ENCODE assay signal across 12 cellular contexts in genomic region chr1:11720033-11720376, GRCh38. TPM values are rescaled to one million over a fixed set of nuclear protein-coding genes. Genes with fewer than 3 reads are reported as not detected.
DNase-seq lines count a peak whose midpoint lies in the region; ATAC-seq and TF ChIP-seq lines count a peak whose summit lies in the region.
"Had no signal": no experiment of that assay in that cellular context is flagged by ENCODE, and none has a peak within 500 bp of the region (broad histone marks: within the 10 kb centered on the region; RNA-seq: fewer than 3 reads in every experiment).

No MANE protein-coding gene starts in this region.

- H3K27ac ChIP-seq in RWPE1: no peak overlapping the region
- no peak overlapping the region for H3K27ac ChIP-seq in smooth muscle cell (ENCODE audit: low read depth)
- no peak overlapping the region for H3K27ac ChIP-seq in brain microvascular endothelial cell

- no peaks in the 10 kb centered on the region for H3K4me1 ChIP-seq in smooth muscle cell (ENCODE audit: low read depth)

- H3F3A ChIP-seq in smooth muscle cell (ENCODE audit: low read depth): no peaks in the 10 kb centered on the region

- TF ChIP-seq CTCF in RWPE1 (conservative IDR thresholded peaks at IDR 0.05; ENCODE audit: low read depth): peak; percentile 60
- TF ChIP-seq CTCF in smooth muscle cell (IDR thresholded peaks at IDR 0.05; ENCODE audit: borderline replicate concordance, insufficient read depth, poor library complexity, severe bottlenecking): no peak
- TF ChIP-seq CTCF in brain microvascular endothelial cell (IDR thresholded peaks at IDR 0.05; ENCODE audit: low read depth, low read length, missing control alignments): no peak

- H3K27me3 ChIP-seq in smooth muscle cell (ENCODE audit: low read depth) (no peaks in the 10 kb centered on the region), brain microvascular endothelial cell (replicated peaks) (no peaks in the 10 kb centered on the region)

- POLR2A ChIA-PET in activated CD4-positive, alpha-beta T cell treated with anti-CD3 and anti-CD28 coated beads, Interleukin-2, amount 10 ng/mL, durations not matched to agents 7 days and 5 days (lab: Charles Lee): interaction anchor here (0.8 to 2.0 kb wide), 2 partner anchors 11 to 56 kb away, joined by 6 to 12 read pairs; partner anchors contain the start of gene FBXO6
- POLR2A ChIA-PET in RWPE1 (lab: Yijun Ruan, JAX; ENCODE audit: low non-redundant PET): no interaction called here

- DNase-seq in activated CD4-positive, alpha-beta T cell treated with anti-CD3 and anti-CD28 coated beads, Interleukin-2, amount 10 ng/mL, durations not matched to agents 7 days and 5 days: no peak
- DNase-seq in activated CD4-positive, alpha-beta T cell treated with anti-CD3 and anti-CD28 coated beads for 4 hours: no peak
- DNase-seq in RWPE1 (ENCODE audit: low spot score): no peak
- DNase-seq in ecto neural progenitor cell (ENCODE audit: low spot score): peak; percentile 38
- DNase-seq in smooth muscle cell (lab: John Stamatoyannopoulos, UW; ENCODE audit: unreplicated experiment): no peak
- DNase-seq in brain microvascular endothelial cell: no peak
- DNase-seq in dermis blood vessel endothelial cell: no peak

- H3K9ac ChIP-seq in smooth muscle cell (ENCODE audit: low read depth): no peak overlapping the region

- WGBS in smooth muscle cell (ENCODE audit: low lambda C conversion rate): 83% methylated on average over 12 of the region's 12 CpGs

- no peaks in the 10 kb centered on the region for H4K20me1 ChIP-seq in smooth muscle cell (ENCODE audit: low read depth)

- H3K36me3 Mint-ChIP-seq in activated CD4-positive, alpha-beta T cell treated with anti-CD3 and anti-CD28 coated beads, Interleukin-2, amount 10 ng/mL, durations not matched to agents 7 days and 5 days (ENCODE audit: low read depth): no peaks in the 10 kb centered on the region
- H3K36me3 Mint-ChIP-seq: activated naive CD4-positive, alpha-beta T cell treated with anti-CD3 and anti-CD28 coated beads, Interleukin-2, amount 50 U/mL, for 72 hours had no signal

- H3K27me3 Mint-ChIP-seq in activated CD4-positive, alpha-beta T cell treated with anti-CD3 and anti-CD28 coated beads, Interleukin-2, amount 10 ng/mL, durations not matched to agents 7 days and 5 days: no peaks in the 10 kb centered on the region

- H3K27ac Mint-ChIP-seq in activated CD4-positive, alpha-beta T cell treated with anti-CD3 and anti-CD28 coated beads, Interleukin-2, amount 10 ng/mL, durations not matched to agents 7 days and 5 days: peak overlapping the region; percentile 90

- no peak overlapping the region for H2AFZ ChIP-seq in smooth muscle cell (ENCODE audit: low read depth)

- H3K4me2 ChIP-seq in smooth muscle cell: peak overlapping the region; percentile 40

- peaks cover 22% of the 10 kb centered on the region for H3K4me1 Mint-ChIP-seq in activated CD4-positive, alpha-beta T cell treated with anti-CD3 and anti-CD28 coated beads, Interleukin-2, amount 10 ng/mL, durations not matched to agents 7 days and 5 days

- H3K4me3 Mint-ChIP-seq in activated CD4-positive, alpha-beta T cell treated with anti-CD3 and anti-CD28 coated beads, Interleukin-2, amount 10 ng/mL, durations not matched to agents 7 days and 5 days: peak overlapping the region; percentile 74

- CTCF ChIA-PET in activated CD4-positive, alpha-beta T cell treated with anti-CD3 and anti-CD28 coated beads, Interleukin-2, amount 10 ng/mL, durations not matched to agents 7 days and 5 days (lab: Charles Lee): interaction anchor here (0.5 to 3.7 kb wide), 26 partner anchors 9 to 1300 kb away, joined by 3 to 20 read pairs (median 6); partner anchors contain the start of genes AGTRAP, CLCN6, FBXO2 and FBXO44
- CTCF ChIA-PET in RWPE1 (lab: Yijun Ruan, JAX): interaction anchor here (0.5 to 2.6 kb wide), 14 partner anchors 13 to 685 kb away, joined by 3 to 21 read pairs (median 3); partner anchors contain the start of genes AGTRAP and FBXO6

- no peak for ATAC-seq in HG03469 (IDR thresholded peaks at IDR 0.05; ENCODE audit: unreplicated experiment)

- H3K36me3 ChIP-seq in smooth muscle cell (ENCODE audit: low read depth) (no peaks in the 10 kb centered on the region), brain microvascular endothelial cell (replicated peaks) (no peaks in the 10 kb centered on the region)
- H3K36me3 ChIP-seq: HAP-1, suprapubic skin had no signal

- H3K9me3 ChIP-seq in smooth muscle cell (replicated peaks; ENCODE audit: low read depth): no peaks in the 10 kb centered on the region
- H3K9me3 ChIP-seq: HAP-1, suprapubic skin had no signal

- in situ Hi-C loops in brain microvascular endothelial cell (cut with HindIII; ENCODE audit: low pct_ligation_motif_present, low sequenced_read_pairs): no loop called here

- H3K79me2 ChIP-seq in smooth muscle cell (ENCODE audit: low read depth): no peaks in the 10 kb centered on the region

- no peaks in the 10 kb centered on the region for H3K9me3 Mint-ChIP-seq in activated CD4-positive, alpha-beta T cell treated with anti-CD3 and anti-CD28 coated beads, Interleukin-2, amount 10 ng/mL, durations not matched to agents 7 days and 5 days
- H3K9me3 Mint-ChIP-seq: activated naive CD4-positive, alpha-beta T cell treated with anti-CD3 and anti-CD28 coated beads, Interleukin-2, amount 50 U/mL, for 72 hours had no signal

- H3K4me3 ChIP-seq in smooth muscle cell: no peak overlapping the region
- H3K4me3 ChIP-seq in brain microvascular endothelial cell (ENCODE audit: low read depth, low read length): no peak overlapping the region

RNA-seq across cellular contexts. Expression of gene AGTRAP, which starts 15.9 kb away (rescaled TPM):
- total RNA-seq in activated CD4-positive, alpha-beta T cell treated with anti-CD3 and anti-CD28 coated beads, Interleukin-2, amount 10 ng/mL, durations not matched to agents 7 days and 5 days: 10 to 100 TPM; 41.3 to 42.7 TPM
- 30.9 and 32.0 TPM in 2 replicates for total RNA-seq in smooth muscle cell
- polyA plus RNA-seq in smooth muscle cell: 67.8 and 76.8 TPM in 2 replicates
- 47.5 and 57.1 TPM in 2 replicates for total RNA-seq in dermis blood vessel endothelial cell

RNA-seq across cellular contexts. Expression of gene DRAXIN, which starts 28.5 kb away (rescaled TPM):
- total RNA-seq in activated CD4-positive, alpha-beta T cell treated with anti-CD3 and anti-CD28 coated beads, Interleukin-2, amount 10 ng/mL, durations not matched to agents 7 days and 5 days: under 1 TPM; 0.54 to 0.62 TPM
- 0.09 TPM in 1 of 2 replicates, not detected in the other for total RNA-seq in smooth muscle cell
- polyA plus RNA-seq in smooth muscle cell: 0.15 and 0.27 TPM in 2 replicates
- 0.14 and 0.17 TPM in 2 replicates for total RNA-seq in dermis blood vessel endothelial cell

RNA-seq across cellular contexts. Expression of gene MAD2L2, which starts 39.1 kb away (rescaled TPM):
- 10 to 100 TPM; 68.7 to 73.3 TPM for total RNA-seq in activated CD4-positive, alpha-beta T cell treated with anti-CD3 and anti-CD28 coated beads, Interleukin-2, amount 10 ng/mL, durations not matched to agents 7 days and 5 days
- total RNA-seq in smooth muscle cell (34.0 and 46.0 TPM in 2 replicates), dermis blood vessel endothelial cell (34.9 and 45.3 TPM in 2 replicates)
- 81.2 and 87.4 TPM in 2 replicates for polyA plus RNA-seq in smooth muscle cell

RNA-seq across cellular contexts. Expression of gene C1orf167, which starts 42.0 kb away (rescaled TPM):
- total RNA-seq in activated CD4-positive, alpha-beta T cell treated with anti-CD3 and anti-CD28 coated beads, Interleukin-2, amount 10 ng/mL, durations not matched to agents 7 days and 5 days: not detected
- total RNA-seq in smooth muscle cell (not detected in 2 replicates), dermis blood vessel endothelial cell (0.05 TPM in 1 of 2 replicates, not detected in the other)
- 0.70 TPM in 1 of 2 replicates, not detected in the other for polyA plus RNA-seq in smooth muscle cell
- total RNA-seq: activated naive CD4-positive, alpha-beta T cell treated with anti-CD3 and anti-CD28 coated beads, Interleukin-2, amount 50 U/mL, for 72 hours; occipital lobe had no signal

RNA-seq across cellular contexts. Expression of gene FBXO6, which starts 56.0 kb away (rescaled TPM):
- total RNA-seq in activated CD4-positive, alpha-beta T cell treated with anti-CD3 and anti-CD28 coated beads, Interleukin-2, amount 10 ng/mL, durations not matched to agents 7 days and 5 days: 10 to 100 TPM; 28.1 to 29.6 TPM
- total RNA-seq in smooth muscle cell: 4.3 and 7.4 TPM in 2 replicates
- polyA plus RNA-seq in smooth muscle cell: 12.8 and 13.2 TPM in 2 replicates
- 1.4 and 3.6 TPM in 2 replicates for total RNA-seq in dermis blood vessel endothelial cell
